1 cellular context compared by ENCODE assay signal in genomic region chr20:43456809-43457639, GRCh38.
TF ChIP-seq lines count a peak whose summit lies in the region.

No MANE protein-coding gene starts in this region.

TF ChIP-seq in HepG2, 621 proteins besides CTCF, POLR2A, EP300 and RAD21 (continued from another document and continues in another):
- TF ChIP-seq HMGXB4 (CRISPR knock-in tag; IDR thresholded peaks at IDR 0.05; ENCODE audit: borderline replicate concordance in 1 of 2, low read depth in 1 of 2) (no peak), DR1 (CRISPR knock-in tag; IDR thresholded peaks at IDR 0.05) (no peak), SCMH1 (CRISPR knock-in tag; IDR thresholded peaks at IDR 0.05; ENCODE audit: borderline replicate concordance) (no peak), ZNF747 (CRISPR knock-in tag; IDR thresholded peaks at IDR 0.05; ENCODE audit: borderline replicate concordance) (no peak), DNMT1 (CRISPR knock-in tag; IDR thresholded peaks at IDR 0.05) (no peak), GABPA (IDR thresholded peaks at IDR 0.05; ENCODE audit: low read depth, low read length) (no peak), GABPA (CRISPR knock-in tag; IDR thresholded peaks at IDR 0.05; ENCODE audit: low read depth) (no peak), NRL (CRISPR knock-in tag; IDR thresholded peaks at IDR 0.05; ENCODE audit: borderline replicate concordance) (no peak), ZNF292 (CRISPR knock-in tag; IDR thresholded peaks at IDR 0.05; ENCODE audit: borderline replicate concordance, low read depth) (peak; percentile 67; the same call in 1 of the 2 replicates), FOXM1 (CRISPR knock-in tag; IDR thresholded peaks at IDR 0.05) (0 out of 2 replicates have a peak, but pooled peaks have one; percentile 47), GMEB2 (CRISPR knock-in tag; IDR thresholded peaks at IDR 0.05; ENCODE audit: low read depth) (no peak), MTERF4 (CRISPR knock-in tag; IDR thresholded peaks at IDR 0.05) (no peak), HNRNPLL (IDR thresholded peaks at IDR 0.05; ENCODE audit: low read depth, low read length, poor library complexity, severe bottlenecking) (peak; percentile 82), RFX1 (IDR thresholded peaks at IDR 0.05) (no peak), IRF2 (CRISPR knock-in tag; IDR thresholded peaks at IDR 0.05) (no peak), GRHL1 (CRISPR knock-in tag; conservative IDR thresholded peaks at IDR 0.05) (no peak), MLLT10 (CRISPR knock-in tag; IDR thresholded peaks at IDR 0.05) (no peak), ZNF597 (CRISPR knock-in tag; IDR thresholded peaks at IDR 0.05) (0 out of 2 replicates have a peak, but pooled peaks have one; percentile 92), BCL6 (CRISPR knock-in tag; IDR thresholded peaks at IDR 0.05) (no peak; the same call in 1 of the 2 replicates), PRDM15 (CRISPR knock-in tag; IDR thresholded peaks at IDR 0.05) (peak; percentile 19; the same call in 1 of the 2 replicates), SNAPC2 (CRISPR knock-in tag; IDR thresholded peaks at IDR 0.05) (0 out of 2 replicates have a peak, but pooled peaks have one; percentile 65), POGK (CRISPR knock-in tag; conservative IDR thresholded peaks at IDR 0.05) (no peak), ZNF574 (CRISPR knock-in tag; IDR thresholded peaks at IDR 0.05) (no peak), AGO1 (IDR thresholded peaks at IDR 0.05; ENCODE audit: low read depth, low read length, poor library complexity, severe bottlenecking) (no peak), ZNF691 (CRISPR knock-in tag; IDR thresholded peaks at IDR 0.05; ENCODE audit: borderline replicate concordance, low read depth) (peak; percentile 59; the same call in 1 of the 2 replicates), SOX13 (IDR thresholded peaks at IDR 0.05) (no peak), SOX13 (CRISPR knock-in tag; conservative IDR thresholded peaks at IDR 0.05 in 1 of 2, IDR thresholded peaks at IDR 0.05 in 1 of 2) (no peak), ZNF512 (CRISPR knock-in tag; IDR thresholded peaks at IDR 0.05) (no peak), RXRB (CRISPR knock-in tag; IDR thresholded peaks at IDR 0.05; ENCODE audit: borderline replicate concordance) (no peak), ZNF383 (CRISPR knock-in tag; IDR thresholded peaks at IDR 0.05; ENCODE audit: borderline replicate concordance) (no peak), KLF11 (CRISPR knock-in tag; IDR thresholded peaks at IDR 0.05) (no peak), ZNF746 (CRISPR knock-in tag; IDR thresholded peaks at IDR 0.05) (no peak), CHD2 (IDR thresholded peaks at IDR 0.05; ENCODE audit: low read depth, low read length) (0 out of 2 replicates have a peak, but pooled peaks have one; percentile 17), ZNF337 (CRISPR knock-in tag; IDR thresholded peaks at IDR 0.05; ENCODE audit: borderline replicate concordance, low read depth) (no peak), ZNF558 (CRISPR knock-in tag; IDR thresholded peaks at IDR 0.05; ENCODE audit: borderline replicate concordance) (no peak), ZNF709 (CRISPR knock-in tag; IDR thresholded peaks at IDR 0.05) (no peak; the same call in 1 of the 2 replicates), PAF1 (CRISPR knock-in tag; IDR thresholded peaks at IDR 0.05) (no peak), AKAP8 (CRISPR knock-in tag; IDR thresholded peaks at IDR 0.05) (no peak), ZNF251 (CRISPR knock-in tag; IDR thresholded peaks at IDR 0.05) (no peak), ONECUT2 (CRISPR knock-in tag; IDR thresholded peaks at IDR 0.05) (no peak), ZNF382 (CRISPR knock-in tag; IDR thresholded peaks at IDR 0.05; ENCODE audit: borderline replicate concordance) (no peak), ZBTB43 (CRISPR knock-in tag; conservative IDR thresholded peaks at IDR 0.05) (no peak), MTA1 (CRISPR knock-in tag; IDR thresholded peaks at IDR 0.05; ENCODE audit: borderline replicate concordance) (peak; percentile 78)
